In the genomic region with DNA sequence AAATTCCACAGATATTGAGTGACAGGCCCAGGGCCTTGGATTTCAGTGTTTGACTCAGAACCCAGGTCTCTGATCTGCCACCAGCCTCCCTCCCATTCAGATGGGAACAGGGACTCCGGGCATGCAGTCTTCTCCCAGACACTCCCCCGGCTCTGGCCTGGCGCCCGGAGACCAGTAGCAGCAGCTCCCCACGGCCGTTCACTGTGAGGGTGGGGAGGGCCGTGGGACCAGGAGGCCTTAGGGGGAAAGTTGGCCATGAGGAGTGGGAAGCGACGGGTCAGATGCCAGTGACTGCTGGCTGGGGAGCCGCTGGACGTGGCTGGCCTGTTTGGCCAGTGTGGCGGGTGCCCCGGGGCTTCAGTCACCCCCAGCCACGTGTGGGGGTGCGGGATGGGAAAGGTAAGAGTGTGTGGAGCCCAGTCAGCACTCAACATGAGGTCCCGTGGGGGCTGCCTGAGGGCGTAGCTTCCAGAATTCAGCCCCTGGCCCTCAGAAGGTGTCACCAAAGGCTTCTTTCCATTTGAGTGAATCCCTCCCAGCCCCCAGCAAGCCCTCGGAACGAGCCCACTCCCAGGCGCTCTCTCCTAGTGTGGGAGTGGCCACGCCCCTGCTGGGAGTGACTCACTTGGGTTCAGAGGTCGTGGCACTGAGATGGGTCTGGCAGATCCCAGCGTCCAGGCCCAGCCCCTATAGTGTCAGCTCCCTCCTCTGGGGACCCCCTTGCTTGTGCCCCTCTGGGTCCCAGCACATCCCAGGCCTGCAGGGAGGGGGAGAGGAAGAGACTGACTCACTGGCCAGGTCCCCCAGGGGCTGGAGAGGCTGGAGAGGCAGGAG, we compare ENCODE assay signal across 8 cellular contexts.
DNase-seq lines count a peak whose midpoint lies in the region; ATAC-seq and TF ChIP-seq lines count a peak whose summit lies in the region.

No MANE protein-coding gene starts in this region.

- ATAC-seq in activated B cell treated with CpG ODN at 0.5 μM for 24 hours (ENCODE audit: low read depth), result no peak
- ATAC-seq in stimulated activated naive B cell treated with anti-CD40 and anti-IgM and Interleukin-4, amounts not matched to agents 10 μg/mL and 1 μg/mL and 100 μg/mL, for 72 hours (replicated peaks), result peak in 1 of 2 donors; percentile 14
- ATAC-seq in HG02981 (IDR thresholded peaks at IDR 0.05; ENCODE audit: unreplicated experiment), result no peak
- ATAC-seq in GM21576 (IDR thresholded peaks at IDR 0.05; ENCODE audit: unreplicated experiment), result no peak

- H2BK5ac ChIP-seq in mesendoderm (ENCODE audit: low read length), result peak overlapping the region; percentile 91

- no peaks in the 10 kb centered on the region for H3K36me3 ChIP-seq in mesendoderm (ENCODE audit: control insufficient read depth, insufficient read depth, low read length)

- no peak overlapping the region for H3K4me3 ChIP-seq in mesendoderm (ENCODE audit: low read length)

- H3K27ac Mint-ChIP-seq in activated B cell treated with CpG ODN at 0.5 μM for 24 hours, result peak overlapping the region; percentile 99
- peak overlapping the region; percentile 94 for H3K27ac Mint-ChIP-seq in stimulated activated naive B cell treated with anti-CD40 and anti-IgM and Interleukin-4, amounts not matched to agents 10 μg/mL and 1 μg/mL and 100 μg/mL, for 72 hours

- peak; percentile 23 for DNase-seq in DMS53 (lab: John Stamatoyannopoulos, UW)
- no peak for DNase-seq in DMS53 treated with DMSO at 0.1 percent for 48 hours (lab: John Stamatoyannopoulos, UW; ENCODE audit: unreplicated experiment)
- no peak for DNase-seq in activated B cell treated with CpG ODN at 0.5 μM for 24 hours
- peak; percentile 94 for DNase-seq in ecto neural progenitor cell (ENCODE audit: low spot score)
- peak; percentile 90 for DNase-seq in mesendoderm
- no peak for DNase-seq in stimulated activated naive B cell treated with anti-CD40 and anti-IgM and Interleukin-4, amounts not matched to agents 10 μg/mL and 1 μg/mL and 100 μg/mL, for 72 hours

- no peaks in the 10 kb centered on the region for H3K9me3 Mint-ChIP-seq in activated B cell treated with CpG ODN at 0.5 μM for 24 hours
- H3K9me3 Mint-ChIP-seq in stimulated activated naive B cell treated with anti-CD40 and anti-IgM and Interleukin-4, amounts not matched to agents 10 μg/mL and 1 μg/mL and 100 μg/mL, for 72 hours, result no peaks in the 10 kb centered on the region

- peak overlapping the region; percentile 40 for H3K4ac ChIP-seq in mesendoderm (ENCODE audit: low read depth, low read length)

- POLR2A ChIA-PET in activated B cell treated with CpG ODN at 0.5 μM for 24 hours (lab: Charles Lee), result interaction anchor here (0.7 to 23.2 kb wide), 10 partner anchors 8 to 128 kb away, joined by 3 to 831 read pairs (median 27); no protein-coding TSS in a partner anchor

- peak overlapping the region; percentile 87 for H3K27ac ChIP-seq in mesendoderm (ENCODE audit: low read depth, low read length)

- no peaks in the 10 kb centered on the region for H3K27me3 ChIP-seq in mesendoderm (ENCODE audit: insufficient read depth, low read length, poor library complexity)

- peaks cover 34% of the 10 kb centered on the region for H3K36me3 Mint-ChIP-seq in activated B cell treated with CpG ODN at 0.5 μM for 24 hours (ENCODE audit: low read depth)
- peaks cover 51 to 56% of the 10 kb centered on the region in 2 donors for H3K36me3 Mint-ChIP-seq in stimulated activated naive B cell treated with anti-CD40 and anti-IgM and Interleukin-4, amounts not matched to agents 10 μg/mL and 1 μg/mL and 100 μg/mL, for 72 hours

- H3K4me1 ChIP-seq in mesendoderm (ENCODE audit: control insufficient read depth, low read depth, low read length), result peaks cover 17% of the 10 kb centered on the region

- H2BK120ac ChIP-seq in mesendoderm (ENCODE audit: low read depth, low read length), result no peak overlapping the region

- peak overlapping the region; percentile 91 for H3K9ac ChIP-seq in mesendoderm (ENCODE audit: low read length)

- peak overlapping the region; percentile 98 for H2AK5ac ChIP-seq in mesendoderm (ENCODE audit: low read length)

- H3K23ac ChIP-seq in mesendoderm (ENCODE audit: low read length), result peak overlapping the region; percentile 99

- H3K79me1 ChIP-seq in mesendoderm (ENCODE audit: low read length), result peaks cover 30% of the 10 kb centered on the region

- peak overlapping the region; percentile 56 for H3K18ac ChIP-seq in mesendoderm (ENCODE audit: low read length)

- no peak overlapping the region for H2BK15ac ChIP-seq in mesendoderm (replicated peaks; ENCODE audit: low read depth)

- no peak overlapping the region for H4K8ac ChIP-seq in mesendoderm (ENCODE audit: low read depth, low read length)

- no peak for TF ChIP-seq CTCF in activated B cell treated with CpG ODN at 0.5 μM for 24 hours (IDR thresholded peaks at IDR 0.05)

- no CpG with 5 or more reads among the region's 23 CpGs for whole genome bisulfite sequencing in mesendoderm (ENCODE audit: extremely low coverage, insufficient coverage, low lambda C conversion rate)

- peak overlapping the region; percentile 89 for H3K4me2 ChIP-seq in mesendoderm (ENCODE audit: low read length)

- H3K4me1 Mint-ChIP-seq in activated B cell treated with CpG ODN at 0.5 μM for 24 hours, result peaks cover 84% of the 10 kb centered on the region
- peaks cover 51 to 94% of the 10 kb centered on the region in 2 donors for H3K4me1 Mint-ChIP-seq in stimulated activated naive B cell treated with anti-CD40 and anti-IgM and Interleukin-4, amounts not matched to agents 10 μg/mL and 1 μg/mL and 100 μg/mL, for 72 hours

- no peaks in the 10 kb centered on the region for H3K27me3 Mint-ChIP-seq in activated B cell treated with CpG ODN at 0.5 μM for 24 hours
- no peaks in the 10 kb centered on the region for H3K27me3 Mint-ChIP-seq in stimulated activated naive B cell treated with anti-CD40 and anti-IgM and Interleukin-4, amounts not matched to agents 10 μg/mL and 1 μg/mL and 100 μg/mL, for 72 hours

- intact Hi-C loops in activated B cell treated with CpG ODN at 0.5 μM for 24 hours (cut with micrococcal nuclease), result loop anchor here (10.0 kb wide), 3 partner anchors 435 to 895 kb away; partner anchors contain the start of gene TMC6

- peak overlapping the region; percentile 95 for H3K4me3 Mint-ChIP-seq in activated B cell treated with CpG ODN at 0.5 μM for 24 hours
- H3K4me3 Mint-ChIP-seq in stimulated activated naive B cell treated with anti-CD40 and anti-IgM and Interleukin-4, amounts not matched to agents 10 μg/mL and 1 μg/mL and 100 μg/mL, for 72 hours, result peak overlapping the region; percentile 97 to 99

- CTCF ChIA-PET in activated B cell treated with CpG ODN at 0.5 μM for 24 hours (lab: Charles Lee), result interaction anchor here (2.2 to 2.8 kb wide), 3 partner anchors 9 to 44 kb away, joined by 5 to 16 read pairs (median 14); no protein-coding TSS in a partner anchor

- H3K79me2 ChIP-seq in mesendoderm (ENCODE audit: control insufficient read depth, insufficient read depth, low read length), result peaks cover 45% of the 10 kb centered on the region

- peak overlapping the region; percentile 87 for H3K56ac ChIP-seq in mesendoderm (ENCODE audit: low read length)

- H4K5ac ChIP-seq in mesendoderm (ENCODE audit: low read length), result no peak overlapping the region

Comparison
In these comparisons a context has a peak if more than half of its experiments do, and no peak if none do; other contexts are left out.
1. DNase-seq: peak in DMS53 (single experiment), ecto neural progenitor cell (single experiment) and mesendoderm (single experiment); none in DMS53 treated with DMSO at 0.1 percent for 48 hours (single experiment), activated B cell treated with CpG ODN at 0.5 μM for 24 hours (single experiment) and stimulated activated naive B cell treated with anti-CD40 and anti-IgM and Interleukin-4, amounts not matched to agents 10 μg/mL and 1 μg/mL and 100 μg/mL, for 72 hours (single experiment).